ENCODE assay signal across 1 cellular context in the genomic region with DNA sequence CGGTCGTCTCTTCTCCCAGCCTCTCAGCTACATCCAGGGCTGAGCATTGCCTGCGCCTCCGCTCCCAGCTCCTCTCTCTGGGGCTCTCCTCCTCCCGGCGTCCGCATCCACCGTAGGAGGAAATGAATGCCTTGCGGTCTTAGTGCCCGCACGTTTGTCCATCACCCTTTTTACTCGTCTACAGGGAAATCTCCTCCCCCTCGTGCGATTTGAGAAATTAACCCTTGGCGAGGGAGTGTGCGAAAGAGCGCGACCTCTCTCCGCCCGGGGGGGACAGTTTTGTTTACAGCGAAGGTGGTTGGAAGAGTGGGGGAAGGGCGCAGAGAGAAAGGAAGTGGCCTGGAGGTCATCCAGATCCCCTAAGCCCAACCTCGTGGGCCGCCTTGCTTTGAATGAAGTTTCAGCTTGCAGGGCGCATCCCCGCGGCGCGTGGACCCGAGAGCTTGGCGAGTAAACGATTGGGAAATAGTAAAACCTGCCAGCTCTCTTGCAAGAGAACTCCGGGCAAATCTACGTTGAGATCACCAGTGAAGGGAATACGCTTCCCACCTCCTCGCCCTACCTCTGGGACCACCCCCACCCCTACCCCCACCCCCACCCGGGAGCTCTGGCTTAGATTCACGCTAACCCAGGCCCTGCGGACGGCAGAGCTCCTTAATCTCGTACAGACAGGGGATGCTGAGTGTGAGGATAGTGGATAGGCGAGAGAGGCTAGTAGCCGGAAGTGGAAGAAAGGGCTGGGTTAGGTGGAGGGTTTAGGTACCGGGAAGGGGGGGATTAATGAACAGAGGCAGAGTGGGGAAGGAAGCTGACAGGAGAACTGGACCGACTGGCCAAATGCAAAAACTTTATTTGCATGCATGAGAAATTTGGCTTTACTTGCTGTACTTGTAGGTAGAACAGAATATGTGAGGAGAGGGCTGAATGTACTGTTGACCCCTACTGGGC.
TF ChIP-seq lines count a peak whose summit lies in the region.

A gene with protein sequence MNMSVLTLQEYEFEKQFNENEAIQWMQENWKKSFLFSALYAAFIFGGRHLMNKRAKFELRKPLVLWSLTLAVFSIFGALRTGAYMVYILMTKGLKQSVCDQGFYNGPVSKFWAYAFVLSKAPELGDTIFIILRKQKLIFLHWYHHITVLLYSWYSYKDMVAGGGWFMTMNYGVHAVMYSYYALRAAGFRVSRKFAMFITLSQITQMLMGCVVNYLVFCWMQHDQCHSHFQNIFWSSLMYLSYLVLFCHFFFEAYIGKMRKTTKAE (minus strand): TSS at position 144 of the 948 bp plus-strand sequence. CDS start 280 bp downstream, outside the sequence.

TF ChIP-seq in endothelial cell of umbilical vein, 7 proteins besides CTCF, POLR2A, EP300 and RAD21:
- TF ChIP-seq FOS (IDR thresholded peaks at IDR 0.05; ENCODE audit: borderline replicate concordance, insufficient read depth, low read length) (no peak), JUN (IDR thresholded peaks at IDR 0.05; ENCODE audit: borderline replicate concordance, insufficient read depth, insufficient read length, low read depth) (no peak), EZH2 (IDR thresholded peaks at IDR 0.05; ENCODE audit: borderline replicate concordance, low read depth, low read length, severe bottlenecking) (no peak), GATA2 (IDR thresholded peaks at IDR 0.05; ENCODE audit: insufficient read depth, insufficient read length, low read depth, low read length) (no peak), POLR2AphosphoS5 (IDR thresholded peaks at IDR 0.05; ENCODE audit: insufficient read depth, low read depth, low read length) (no peak), MYC (IDR thresholded peaks at IDR 0.05; ENCODE audit: low read depth, low read length) (no peak)
- TF ChIP-seq, protein P1, sequence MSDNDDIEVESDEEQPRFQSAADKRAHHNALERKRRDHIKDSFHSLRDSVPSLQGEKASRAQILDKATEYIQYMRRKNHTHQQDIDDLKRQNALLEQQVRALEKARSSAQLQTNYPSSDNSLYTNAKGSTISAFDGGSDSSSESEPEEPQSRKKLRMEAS (IDR thresholded peaks at IDR 0.05; ENCODE audit: insufficient read depth, insufficient read length): no peak
TF ChIP-seq in endothelial cell of umbilical vein: peak in this region for 0.
